ENCODE assay signal across 8 cellular contexts in the genomic region with DNA sequence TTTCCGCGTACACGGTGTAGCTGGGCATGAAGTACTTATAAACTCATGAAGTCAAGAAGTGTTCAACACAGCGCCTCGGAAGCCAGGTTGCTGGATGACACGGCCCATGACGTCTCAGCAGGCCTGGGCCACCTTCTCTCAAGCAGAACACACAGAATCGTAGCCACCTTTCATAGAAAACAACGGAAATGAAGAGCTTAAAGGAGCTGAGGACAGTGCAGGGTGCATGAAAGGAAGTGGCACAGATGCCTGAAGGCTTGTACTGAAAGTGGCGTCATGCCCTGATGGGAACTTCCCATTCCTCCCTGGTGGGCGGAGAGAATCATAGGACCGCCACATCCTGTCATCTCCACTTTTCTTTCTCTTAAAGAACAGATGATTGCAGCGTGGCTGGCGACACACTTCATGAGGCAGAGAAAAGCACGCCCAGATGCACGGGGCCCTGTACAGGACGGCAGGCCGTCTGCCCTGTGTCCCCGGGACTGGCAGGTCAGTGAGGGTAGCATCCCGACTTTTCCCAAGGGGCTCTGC. TPM values are rescaled to one million over a fixed set of nuclear protein-coding genes. Genes with fewer than 3 reads are reported as not detected.
DNase-seq lines count a peak whose midpoint lies in the region; ATAC-seq and TF ChIP-seq lines count a peak whose summit lies in the region.

No MANE protein-coding gene starts in this region.

- H3K27me3 ChIP-seq in naive thymus-derived CD4-positive, alpha-beta T cell (ENCODE audit: control insufficient read depth in 2 of 2, insufficient read depth in 2 of 2, low read length in 2 of 2), result no peaks in the 10 kb centered on the region
- no peaks in the 10 kb centered on the region for H3K27me3 ChIP-seq in smooth muscle cell (ENCODE audit: low read depth)

- H3F3A ChIP-seq in smooth muscle cell (ENCODE audit: low read depth), result no peaks in the 10 kb centered on the region

- DNase-seq in ELR (ENCODE audit: low read depth) (peak; percentile 77), NAMALWA (ENCODE audit: low spot score) (peak; percentile 86), type B pancreatic cell (ENCODE audit: extremely low spot score, unreplicated experiment) (no peak), smooth muscle cell (lab: John Stamatoyannopoulos, UW; ENCODE audit: unreplicated experiment) (no peak), NCI-H1694 treated with DMSO at 0.1 percent for 48 hours (lab: John Stamatoyannopoulos, UW) (no peak)
- DNase-seq in activated T-helper 1 cell treated with anti-CD3 and anti-CD28 coated beads, Interleukin-12 subunit alpha, Interleukin-12 subunit beta, Interleukin-2, Interleukin-4 antibody, amounts not matched to agents 30 ng/mL and 10 ng/mL and 1 ng/mL, durations not matched to agents 14 hours and 24 hours and 36 hours (ENCODE audit: low spot score), result peak; percentile 83
- DNase-seq in naive thymus-derived CD4-positive, alpha-beta T cell, result peak; percentile 39 to 95 (median 92)

- no peak overlapping the region for H2AFZ ChIP-seq in smooth muscle cell (ENCODE audit: low read depth)

- ATAC-seq in GM21528 (IDR thresholded peaks at IDR 0.05; ENCODE audit: low FRiP score, unreplicated experiment), result peak; percentile 83
- peak; percentile 96 for ATAC-seq in naive thymus-derived CD4-positive, alpha-beta T cell

- H3K4me1 Mint-ChIP-seq in activated T-helper 1 cell treated with anti-CD3 and anti-CD28 coated beads, Interleukin-12 subunit alpha, Interleukin-12 subunit beta, Interleukin-2, Interleukin-4 antibody, amounts not matched to agents 30 ng/mL and 10 ng/mL and 1 ng/mL, durations not matched to agents 14 hours and 24 hours and 36 hours (ENCODE audit: low read depth), result peaks cover 26% of the 10 kb centered on the region
- H3K4me1 Mint-ChIP-seq in naive thymus-derived CD4-positive, alpha-beta T cell, result peaks cover 0 to 22% (median 10%) of the 10 kb centered on the region in 7 donors
- peaks cover 12% of the 10 kb centered on the region for H3K4me1 Mint-ChIP-seq in type B pancreatic cell (ENCODE audit: unreplicated experiment)

- peaks cover 20% of the 10 kb centered on the region for H3K79me2 ChIP-seq in smooth muscle cell (ENCODE audit: low read depth)

- no peaks in the 10 kb centered on the region for H3K27me3 Mint-ChIP-seq in activated T-helper 1 cell treated with anti-CD3 and anti-CD28 coated beads, Interleukin-12 subunit alpha, Interleukin-12 subunit beta, Interleukin-2, Interleukin-4 antibody, amounts not matched to agents 30 ng/mL and 10 ng/mL and 1 ng/mL, durations not matched to agents 14 hours and 24 hours and 36 hours (ENCODE audit: insufficient read depth)
- no peaks in the 10 kb centered on the region for H3K27me3 Mint-ChIP-seq in naive thymus-derived CD4-positive, alpha-beta T cell
- no peaks in the 10 kb centered on the region for H3K27me3 Mint-ChIP-seq in type B pancreatic cell

- CTCF ChIA-PET in naive thymus-derived CD4-positive, alpha-beta T cell (lab: Charles Lee), result interaction anchor here (0.7 to 1.8 kb wide), 8 partner anchors 11 to 167 kb away, joined by 3 to 12 read pairs (median 3); a partner anchor contains a TSS

- no peaks in the 10 kb centered on the region for H3K9me3 ChIP-seq in naive thymus-derived CD4-positive, alpha-beta T cell (ENCODE audit: control insufficient read depth in 2 of 3, low read length in 3 of 3)
- H3K9me3 ChIP-seq in smooth muscle cell (replicated peaks; ENCODE audit: low read depth), result no peaks in the 10 kb centered on the region

- peaks cover 11 to 41% of the 10 kb centered on the region in 2 donors for H3K4me1 ChIP-seq in naive thymus-derived CD4-positive, alpha-beta T cell (ENCODE audit: control insufficient read depth in 2 of 2, insufficient read depth in 2 of 2, low read length in 2 of 2)
- no peaks in the 10 kb centered on the region for H3K4me1 ChIP-seq in smooth muscle cell (ENCODE audit: low read depth)

- no peaks in the 10 kb centered on the region for H3K9me3 Mint-ChIP-seq in activated T-helper 1 cell treated with anti-CD3 and anti-CD28 coated beads, Interleukin-12 subunit alpha, Interleukin-12 subunit beta, Interleukin-2, Interleukin-4 antibody, amounts not matched to agents 30 ng/mL and 10 ng/mL and 1 ng/mL, durations not matched to agents 14 hours and 24 hours and 36 hours
- no peaks in the 10 kb centered on the region for H3K9me3 Mint-ChIP-seq in naive thymus-derived CD4-positive, alpha-beta T cell
- H3K9me3 Mint-ChIP-seq in type B pancreatic cell, result no peaks in the 10 kb centered on the region

- WGBS in smooth muscle cell (ENCODE audit: low lambda C conversion rate), result 93% methylated on average over 20 of the region's 20 CpGs

- no peaks in the 10 kb centered on the region for H3K36me3 ChIP-seq in naive thymus-derived CD4-positive, alpha-beta T cell (ENCODE audit: control insufficient read depth in 2 of 3, insufficient read depth in 3 of 3, low read length in 3 of 3)
- H3K36me3 ChIP-seq in smooth muscle cell (ENCODE audit: low read depth), result no peaks in the 10 kb centered on the region

- no peak overlapping the region for H3K4me3 Mint-ChIP-seq in activated T-helper 1 cell treated with anti-CD3 and anti-CD28 coated beads, Interleukin-12 subunit alpha, Interleukin-12 subunit beta, Interleukin-2, Interleukin-4 antibody, amounts not matched to agents 30 ng/mL and 10 ng/mL and 1 ng/mL, durations not matched to agents 14 hours and 24 hours and 36 hours
- peak overlapping the region in 4 of 10 donors; percentile 81 to 87 (median 84) for H3K4me3 Mint-ChIP-seq in naive thymus-derived CD4-positive, alpha-beta T cell
- H3K4me3 Mint-ChIP-seq in type B pancreatic cell, result no peak overlapping the region

- no peak for TF ChIP-seq CTCF in type B pancreatic cell (conservative IDR thresholded peaks at IDR 0.05)
- no peak for TF ChIP-seq CTCF in smooth muscle cell (IDR thresholded peaks at IDR 0.05; ENCODE audit: borderline replicate concordance, insufficient read depth, poor library complexity, severe bottlenecking)

- POLR2A ChIA-PET in naive thymus-derived CD4-positive, alpha-beta T cell (lab: Charles Lee), result interaction anchor here (0.6 to 2.4 kb wide), 24 partner anchors 11 to 638 kb away, joined by 3 to 22 read pairs (median 5); a partner anchor contains a TSS

- peak overlapping the region; percentile 92 for H3K27ac Mint-ChIP-seq in activated T-helper 1 cell treated with anti-CD3 and anti-CD28 coated beads, Interleukin-12 subunit alpha, Interleukin-12 subunit beta, Interleukin-2, Interleukin-4 antibody, amounts not matched to agents 30 ng/mL and 10 ng/mL and 1 ng/mL, durations not matched to agents 14 hours and 24 hours and 36 hours
- no peak overlapping the region for H3K27ac Mint-ChIP-seq in naive thymus-derived CD4-positive, alpha-beta T cell
- no peak overlapping the region for H3K27ac Mint-ChIP-seq in type B pancreatic cell

- H3K9ac ChIP-seq in smooth muscle cell (ENCODE audit: low read depth), result no peak overlapping the region

- intact Hi-C loops in activated T-helper 1 cell treated with anti-CD3 and anti-CD28 coated beads, Interleukin-12 subunit alpha, Interleukin-12 subunit beta, Interleukin-2, Interleukin-4 antibody, amounts not matched to agents 30 ng/mL and 10 ng/mL and 1 ng/mL, durations not matched to agents 14 hours and 24 hours and 36 hours (cut with micrococcal nuclease), result loop anchor here (1.0 kb wide), 8 partner anchors 12 to 110 kb away; a partner anchor contains a TSS
- intact Hi-C loops in naive thymus-derived CD4-positive, alpha-beta T cell (cut with micrococcal nuclease), result loop anchor here (1.0 to 2.0 kb wide), 9 partner anchors 12 to 102 kb away; a partner anchor contains a TSS

- peaks cover 12% of the 10 kb centered on the region for H3K36me3 Mint-ChIP-seq in activated T-helper 1 cell treated with anti-CD3 and anti-CD28 coated beads, Interleukin-12 subunit alpha, Interleukin-12 subunit beta, Interleukin-2, Interleukin-4 antibody, amounts not matched to agents 30 ng/mL and 10 ng/mL and 1 ng/mL, durations not matched to agents 14 hours and 24 hours and 36 hours (ENCODE audit: low read depth)
- H3K36me3 Mint-ChIP-seq in naive thymus-derived CD4-positive, alpha-beta T cell, result peaks cover 0 to 10% (median 0%) of the 10 kb centered on the region in 5 donors
- H3K36me3 Mint-ChIP-seq in type B pancreatic cell, result peaks cover 10% of the 10 kb centered on the region

- peak overlapping the region; percentile 46 for H3K4me3 ChIP-seq in naive thymus-derived CD4-positive, alpha-beta T cell (ENCODE audit: low read length)
- no peak overlapping the region for H3K4me3 ChIP-seq in smooth muscle cell

- peaks cover 93% of the 10 kb centered on the region for H4K20me1 ChIP-seq in smooth muscle cell (ENCODE audit: low read depth)

- peak overlapping the region; percentile 96 for H3K27ac ChIP-seq in naive thymus-derived CD4-positive, alpha-beta T cell (ENCODE audit: low read depth, low read length)
- H3K27ac ChIP-seq in smooth muscle cell (ENCODE audit: low read depth), result no peak overlapping the region

- H3K4me2 ChIP-seq in smooth muscle cell, result no peak overlapping the region

RNA-seq across cellular contexts. Expression of a gene that starts 31.1 kb away (rescaled TPM):
- 41.3 and 42.1 TPM in 2 replicates for total RNA-seq in activated T-helper 1 cell treated with anti-CD3 and anti-CD28 coated beads, Interleukin-12 subunit alpha, Interleukin-12 subunit beta, Interleukin-2, Interleukin-4 antibody, amounts not matched to agents 30 ng/mL and 10 ng/mL and 1 ng/mL, durations not matched to agents 14 hours and 24 hours and 36 hours
- 100 to 1,000 TPM in 1 of 5 experiments, 10 to 100 TPM in 4; 42.3 to 101 (median 62.3) TPM for total RNA-seq in naive thymus-derived CD4-positive, alpha-beta T cell
- polyA plus RNA-seq in naive thymus-derived CD4-positive, alpha-beta T cell, result 10 to 100 TPM in 1 of 2 donors, 1 to 10 TPM in 1; 7.4 to 11.6 TPM
- total RNA-seq in type B pancreatic cell (ENCODE audit: low replicate concordance) (24.0 and 39.0 TPM in 2 replicates), smooth muscle cell (24.4 and 35.7 TPM in 2 replicates)
- polyA plus RNA-seq in smooth muscle cell, result 6.2 and 9.8 TPM in 2 replicates

Comparison
In these comparisons a context has a peak if more than half of its experiments do, and no peak if none do; other contexts are left out.
1. DNase-seq: peak in ELR (single experiment), NAMALWA (single experiment), activated T-helper 1 cell treated with anti-CD3 and anti-CD28 coated beads, Interleukin-12 subunit alpha, Interleukin-12 subunit beta, Interleukin-2, Interleukin-4 antibody, amounts not matched to agents 30 ng/mL and 10 ng/mL and 1 ng/mL, durations not matched to agents 14 hours and 24 hours and 36 hours (single experiment) and naive thymus-derived CD4-positive, alpha-beta T cell (9 of 9); none in type B pancreatic cell (single experiment), smooth muscle cell (single experiment) and NCI-H1694 treated with DMSO at 0.1 percent for 48 hours (single experiment).